In the genomic region with DNA sequence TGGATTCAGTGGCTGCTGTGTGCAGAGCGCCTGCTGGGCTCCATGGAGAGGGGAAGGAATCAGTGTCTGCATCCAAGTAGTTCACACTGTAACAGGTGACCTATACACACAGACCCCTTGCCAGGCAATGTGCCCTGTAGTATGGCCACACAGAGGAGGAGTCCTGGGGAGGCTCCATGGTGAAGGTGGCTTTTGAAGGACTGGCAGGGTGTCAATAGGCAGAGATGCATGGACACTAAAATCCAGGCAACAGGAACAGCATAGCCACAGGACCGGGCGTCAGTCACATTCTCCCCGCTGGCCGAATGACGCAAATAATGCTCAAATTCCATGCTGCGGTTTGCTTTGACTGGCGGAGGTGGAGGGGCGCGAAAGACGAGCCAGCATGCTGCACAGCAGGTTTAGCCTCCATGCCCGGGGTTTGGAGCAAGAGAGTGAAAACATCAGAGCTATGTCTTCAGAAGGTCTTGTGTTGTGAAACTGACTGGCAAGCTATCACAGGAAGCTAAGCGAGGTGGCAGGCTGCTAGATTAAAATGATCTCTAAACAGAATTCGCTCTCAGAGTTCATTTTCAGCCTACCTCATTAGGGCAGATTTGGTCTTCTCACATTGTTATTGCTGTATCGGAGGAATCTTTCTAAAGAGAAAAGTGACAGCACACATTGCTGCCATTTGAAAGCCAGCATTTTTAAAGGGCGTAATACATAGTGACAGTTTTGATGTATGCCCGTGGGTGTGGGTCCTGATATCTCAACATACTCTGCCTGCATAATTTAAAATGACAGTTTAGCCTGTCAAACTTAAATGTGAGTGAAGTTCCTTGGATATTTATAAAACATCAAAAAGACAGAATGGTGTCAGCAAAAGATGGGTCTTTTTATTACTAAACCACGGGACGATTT, we compare ENCODE assay signal across 1 cellular context.
TF ChIP-seq lines count a peak whose summit lies in the region.

No MANE protein-coding gene starts in this region.

TF ChIP-seq in HepG2, 621 proteins besides CTCF, POLR2A, EP300 and RAD21 (continued from another document and continues in another):
- TF ChIP-seq, protein P1, sequence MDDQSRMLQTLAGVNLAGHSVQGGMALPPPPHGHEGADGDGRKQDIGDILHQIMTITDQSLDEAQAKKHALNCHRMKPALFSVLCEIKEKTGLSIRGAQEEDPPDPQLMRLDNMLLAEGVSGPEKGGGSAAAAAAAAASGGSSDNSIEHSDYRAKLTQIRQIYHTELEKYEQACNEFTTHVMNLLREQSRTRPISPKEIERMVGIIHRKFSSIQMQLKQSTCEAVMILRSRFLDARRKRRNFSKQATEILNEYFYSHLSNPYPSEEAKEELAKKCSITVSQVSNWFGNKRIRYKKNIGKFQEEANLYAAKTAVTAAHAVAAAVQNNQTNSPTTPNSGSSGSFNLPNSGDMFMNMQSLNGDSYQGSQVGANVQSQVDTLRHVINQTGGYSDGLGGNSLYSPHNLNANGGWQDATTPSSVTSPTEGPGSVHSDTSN (CRISPR knock-in tag; IDR thresholded peaks at IDR 0.05; ENCODE audit: borderline replicate concordance) = no peak
- TF ChIP-seq MTA3 (CRISPR knock-in tag; IDR thresholded peaks at IDR 0.05) (no peak), ZNF12 (CRISPR knock-in tag; IDR thresholded peaks at IDR 0.05) (no peak), ZFP90 (CRISPR knock-in tag; IDR thresholded peaks at IDR 0.05; ENCODE audit: borderline replicate concordance) (no peak), ZNF180 (CRISPR knock-in tag; IDR thresholded peaks at IDR 0.05; ENCODE audit: borderline replicate concordance, low read depth) (no peak), PTBP1 (IDR thresholded peaks at IDR 0.05; ENCODE audit: low read depth, low read length, poor library complexity, severe bottlenecking) (no peak), AGO2 (optimal IDR thresholded peaks at IDR 0.05; ENCODE audit: low read depth, low read length) (no peak), SCMH1 (CRISPR knock-in tag; IDR thresholded peaks at IDR 0.05; ENCODE audit: borderline replicate concordance) (no peak), HNF4A (CRISPR knock-in tag; IDR thresholded peaks at IDR 0.05) (peak; percentile 35), ZNF337 (CRISPR knock-in tag; IDR thresholded peaks at IDR 0.05; ENCODE audit: borderline replicate concordance, low read depth) (no peak), NFE2 (CRISPR knock-in tag; IDR thresholded peaks at IDR 0.05) (no peak), WIZ (CRISPR knock-in tag; IDR thresholded peaks at IDR 0.05) (no peak), SP4 (CRISPR knock-in tag; IDR thresholded peaks at IDR 0.05) (no peak), STAG1 (CRISPR knock-in tag; IDR thresholded peaks at IDR 0.05) (no peak), NFYC (CRISPR knock-in tag; IDR thresholded peaks at IDR 0.05) (peak; percentile 57; the same call in 1 of the 2 replicates), SRF (IDR thresholded peaks at IDR 0.05; ENCODE audit: low read depth, low read length) (no peak), XBP1 (CRISPR knock-in tag; IDR thresholded peaks at IDR 0.05) (no peak), ZNF441 (CRISPR knock-in tag; IDR thresholded peaks at IDR 0.05; ENCODE audit: borderline replicate concordance) (0 out of 2 replicates have a peak, but pooled peaks have one; percentile 19), ZBTB7A (CRISPR knock-in tag; IDR thresholded peaks at IDR 0.05) (no peak), HNF4G (IDR thresholded peaks at IDR 0.05; ENCODE audit: borderline replicate concordance, low read depth, low read length) (peak; percentile 57; the same call in 1 of the 2 replicates), HNF4G (CRISPR knock-in tag; IDR thresholded peaks at IDR 0.05; ENCODE audit: borderline replicate concordance, low read depth) (no peak), ARNT2 (CRISPR knock-in tag; IDR thresholded peaks at IDR 0.05; ENCODE audit: low read depth) (0 out of 2 replicates have a peak, but pooled peaks have one; percentile 58), CHCHD3 (CRISPR knock-in tag; IDR thresholded peaks at IDR 0.05) (no peak), ZMYM3 (CRISPR knock-in tag; IDR thresholded peaks at IDR 0.05) (peak; percentile 51; the same call in 1 of the 2 replicates), KLF6 (CRISPR knock-in tag; IDR thresholded peaks at IDR 0.05) (no peak), GABPA (IDR thresholded peaks at IDR 0.05; ENCODE audit: low read depth, low read length) (no peak), GABPA (CRISPR knock-in tag; IDR thresholded peaks at IDR 0.05; ENCODE audit: low read depth) (no peak), SMC3 (IDR thresholded peaks at IDR 0.05; ENCODE audit: low read length) (peak; percentile 10; the same call in 1 of the 2 replicates), MTA1 (CRISPR knock-in tag; IDR thresholded peaks at IDR 0.05; ENCODE audit: borderline replicate concordance) (no peak), ISX (CRISPR knock-in tag; conservative IDR thresholded peaks at IDR 0.05) (no peak), KMT2A (CRISPR knock-in tag; IDR thresholded peaks at IDR 0.05) (peak; percentile 65; the same call in 1 of the 2 replicates), KAT8 (CRISPR knock-in tag; IDR thresholded peaks at IDR 0.05) (peak; percentile 25; the same call in 1 of the 2 replicates)
- TF ChIP-seq, protein P2, sequence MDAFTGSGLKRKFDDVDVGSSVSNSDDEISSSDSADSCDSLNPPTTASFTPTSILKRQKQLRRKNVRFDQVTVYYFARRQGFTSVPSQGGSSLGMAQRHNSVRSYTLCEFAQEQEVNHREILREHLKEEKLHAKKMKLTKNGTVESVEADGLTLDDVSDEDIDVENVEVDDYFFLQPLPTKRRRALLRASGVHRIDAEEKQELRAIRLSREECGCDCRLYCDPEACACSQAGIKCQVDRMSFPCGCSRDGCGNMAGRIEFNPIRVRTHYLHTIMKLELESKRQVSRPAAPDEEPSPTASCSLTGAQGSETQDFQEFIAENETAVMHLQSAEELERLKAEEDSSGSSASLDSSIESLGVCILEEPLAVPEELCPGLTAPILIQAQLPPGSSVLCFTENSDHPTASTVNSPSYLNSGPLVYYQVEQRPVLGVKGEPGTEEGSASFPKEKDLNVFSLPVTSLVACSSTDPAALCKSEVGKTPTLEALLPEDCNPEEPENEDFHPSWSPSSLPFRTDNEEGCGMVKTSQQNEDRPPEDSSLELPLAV (CRISPR knock-in tag; conservative IDR thresholded peaks at IDR 0.05; ENCODE audit: low read depth) = no peak
- TF ChIP-seq, protein P3, sequence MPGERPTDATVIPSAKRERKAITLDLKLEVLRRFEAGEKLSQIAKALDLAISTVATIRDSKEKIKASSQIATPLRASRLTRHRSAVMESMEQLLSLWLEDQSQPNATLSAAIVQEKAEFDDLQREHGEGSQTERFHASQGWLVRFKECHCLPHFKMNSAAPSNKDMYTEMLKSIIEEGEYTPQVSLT (CRISPR knock-in tag; IDR thresholded peaks at IDR 0.05; ENCODE audit: borderline replicate concordance, low read depth) = no peak
- TF ChIP-seq, protein P4, sequence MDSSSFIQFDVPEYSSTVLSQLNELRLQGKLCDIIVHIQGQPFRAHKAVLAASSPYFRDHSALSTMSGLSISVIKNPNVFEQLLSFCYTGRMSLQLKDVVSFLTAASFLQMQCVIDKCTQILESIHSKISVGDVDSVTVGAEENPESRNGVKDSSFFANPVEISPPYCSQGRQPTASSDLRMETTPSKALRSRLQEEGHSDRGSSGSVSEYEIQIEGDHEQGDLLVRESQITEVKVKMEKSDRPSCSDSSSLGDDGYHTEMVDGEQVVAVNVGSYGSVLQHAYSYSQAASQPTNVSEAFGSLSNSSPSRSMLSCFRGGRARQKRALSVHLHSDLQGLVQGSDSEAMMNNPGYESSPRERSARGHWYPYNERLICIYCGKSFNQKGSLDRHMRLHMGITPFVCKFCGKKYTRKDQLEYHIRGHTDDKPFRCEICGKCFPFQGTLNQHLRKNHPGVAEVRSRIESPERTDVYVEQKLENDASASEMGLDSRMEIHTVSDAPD (CRISPR knock-in tag; IDR thresholded peaks at IDR 0.05) = no peak
- TF ChIP-seq, protein P5, sequence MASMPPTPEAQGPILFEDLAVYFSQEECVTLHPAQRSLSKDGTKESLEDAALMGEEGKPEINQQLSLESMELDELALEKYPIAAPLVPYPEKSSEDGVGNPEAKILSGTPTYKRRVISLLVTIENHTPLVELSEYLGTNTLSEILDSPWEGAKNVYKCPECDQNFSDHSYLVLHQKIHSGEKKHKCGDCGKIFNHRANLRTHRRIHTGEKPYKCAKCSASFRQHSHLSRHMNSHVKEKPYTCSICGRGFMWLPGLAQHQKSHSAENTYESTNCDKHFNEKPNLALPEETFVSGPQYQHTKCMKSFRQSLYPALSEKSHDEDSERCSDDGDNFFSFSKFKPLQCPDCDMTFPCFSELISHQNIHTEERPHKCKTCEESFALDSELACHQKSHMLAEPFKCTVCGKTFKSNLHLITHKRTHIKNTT (CRISPR knock-in tag; IDR thresholded peaks at IDR 0.05) = no peak
- TF ChIP-seq, protein P6, sequence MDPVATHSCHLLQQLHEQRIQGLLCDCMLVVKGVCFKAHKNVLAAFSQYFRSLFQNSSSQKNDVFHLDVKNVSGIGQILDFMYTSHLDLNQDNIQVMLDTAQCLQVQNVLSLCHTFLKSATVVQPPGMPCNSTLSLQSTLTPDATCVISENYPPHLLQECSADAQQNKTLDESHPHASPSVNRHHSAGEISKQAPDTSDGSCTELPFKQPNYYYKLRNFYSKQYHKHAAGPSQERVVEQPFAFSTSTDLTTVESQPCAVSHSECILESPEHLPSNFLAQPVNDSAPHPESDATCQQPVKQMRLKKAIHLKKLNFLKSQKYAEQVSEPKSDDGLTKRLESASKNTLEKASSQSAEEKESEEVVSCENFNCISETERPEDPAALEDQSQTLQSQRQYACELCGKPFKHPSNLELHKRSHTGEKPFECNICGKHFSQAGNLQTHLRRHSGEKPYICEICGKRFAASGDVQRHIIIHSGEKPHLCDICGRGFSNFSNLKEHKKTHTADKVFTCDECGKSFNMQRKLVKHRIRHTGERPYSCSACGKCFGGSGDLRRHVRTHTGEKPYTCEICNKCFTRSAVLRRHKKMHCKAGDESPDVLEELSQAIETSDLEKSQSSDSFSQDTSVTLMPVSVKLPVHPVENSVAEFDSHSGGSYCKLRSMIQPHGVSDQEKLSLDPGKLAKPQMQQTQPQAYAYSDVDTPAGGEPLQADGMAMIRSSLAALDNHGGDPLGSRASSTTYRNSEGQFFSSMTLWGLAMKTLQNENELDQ (CRISPR knock-in tag; IDR thresholded peaks at IDR 0.05; ENCODE audit: borderline replicate concordance) = no peak
- TF ChIP-seq, protein P7, sequence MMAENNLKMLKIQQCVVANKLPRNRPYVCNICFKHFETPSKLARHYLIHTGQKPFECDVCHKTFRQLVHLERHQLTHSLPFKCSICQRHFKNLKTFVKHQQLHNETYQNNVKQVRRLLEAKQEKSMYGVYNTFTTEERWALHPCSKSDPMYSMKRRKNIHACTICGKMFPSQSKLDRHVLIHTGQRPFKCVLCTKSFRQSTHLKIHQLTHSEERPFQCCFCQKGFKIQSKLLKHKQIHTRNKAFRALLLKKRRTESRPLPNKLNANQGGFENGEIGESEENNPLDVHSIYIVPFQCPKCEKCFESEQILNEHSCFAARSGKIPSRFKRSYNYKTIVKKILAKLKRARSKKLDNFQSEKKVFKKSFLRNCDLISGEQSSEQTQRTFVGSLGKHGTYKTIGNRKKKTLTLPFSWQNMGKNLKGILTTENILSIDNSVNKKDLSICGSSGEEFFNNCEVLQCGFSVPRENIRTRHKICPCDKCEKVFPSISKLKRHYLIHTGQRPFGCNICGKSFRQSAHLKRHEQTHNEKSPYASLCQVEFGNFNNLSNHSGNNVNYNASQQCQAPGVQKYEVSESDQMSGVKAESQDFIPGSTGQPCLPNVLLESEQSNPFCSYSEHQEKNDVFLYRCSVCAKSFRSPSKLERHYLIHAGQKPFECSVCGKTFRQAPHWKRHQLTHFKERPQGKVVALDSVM (CRISPR knock-in tag; IDR thresholded peaks at IDR 0.05) = no peak
- TF ChIP-seq, protein P8, sequence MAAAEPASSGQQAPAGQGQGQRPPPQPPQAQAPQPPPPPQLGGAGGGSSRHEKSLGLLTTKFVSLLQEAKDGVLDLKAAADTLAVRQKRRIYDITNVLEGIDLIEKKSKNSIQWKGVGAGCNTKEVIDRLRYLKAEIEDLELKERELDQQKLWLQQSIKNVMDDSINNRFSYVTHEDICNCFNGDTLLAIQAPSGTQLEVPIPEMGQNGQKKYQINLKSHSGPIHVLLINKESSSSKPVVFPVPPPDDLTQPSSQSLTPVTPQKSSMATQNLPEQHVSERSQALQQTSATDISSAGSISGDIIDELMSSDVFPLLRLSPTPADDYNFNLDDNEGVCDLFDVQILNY (CRISPR knock-in tag; conservative IDR thresholded peaks at IDR 0.05) = no peak; the same call in 1 of the 2 replicates
- TF ChIP-seq, protein P9, sequence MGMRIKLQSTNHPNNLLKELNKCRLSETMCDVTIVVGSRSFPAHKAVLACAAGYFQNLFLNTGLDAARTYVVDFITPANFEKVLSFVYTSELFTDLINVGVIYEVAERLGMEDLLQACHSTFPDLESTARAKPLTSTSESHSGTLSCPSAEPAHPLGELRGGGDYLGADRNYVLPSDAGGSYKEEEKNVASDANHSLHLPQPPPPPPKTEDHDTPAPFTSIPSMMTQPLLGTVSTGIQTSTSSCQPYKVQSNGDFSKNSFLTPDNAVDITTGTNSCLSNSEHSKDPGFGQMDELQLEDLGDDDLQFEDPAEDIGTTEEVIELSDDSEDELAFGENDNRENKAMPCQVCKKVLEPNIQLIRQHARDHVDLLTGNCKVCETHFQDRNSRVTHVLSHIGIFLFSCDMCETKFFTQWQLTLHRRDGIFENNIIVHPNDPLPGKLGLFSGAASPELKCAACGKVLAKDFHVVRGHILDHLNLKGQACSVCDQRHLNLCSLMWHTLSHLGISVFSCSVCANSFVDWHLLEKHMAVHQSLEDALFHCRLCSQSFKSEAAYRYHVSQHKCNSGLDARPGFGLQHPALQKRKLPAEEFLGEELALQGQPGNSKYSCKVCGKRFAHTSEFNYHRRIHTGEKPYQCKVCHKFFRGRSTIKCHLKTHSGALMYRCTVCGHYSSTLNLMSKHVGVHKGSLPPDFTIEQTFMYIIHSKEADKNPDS (CRISPR knock-in tag; IDR thresholded peaks at IDR 0.05) = no peak
- TF ChIP-seq, protein P10, sequence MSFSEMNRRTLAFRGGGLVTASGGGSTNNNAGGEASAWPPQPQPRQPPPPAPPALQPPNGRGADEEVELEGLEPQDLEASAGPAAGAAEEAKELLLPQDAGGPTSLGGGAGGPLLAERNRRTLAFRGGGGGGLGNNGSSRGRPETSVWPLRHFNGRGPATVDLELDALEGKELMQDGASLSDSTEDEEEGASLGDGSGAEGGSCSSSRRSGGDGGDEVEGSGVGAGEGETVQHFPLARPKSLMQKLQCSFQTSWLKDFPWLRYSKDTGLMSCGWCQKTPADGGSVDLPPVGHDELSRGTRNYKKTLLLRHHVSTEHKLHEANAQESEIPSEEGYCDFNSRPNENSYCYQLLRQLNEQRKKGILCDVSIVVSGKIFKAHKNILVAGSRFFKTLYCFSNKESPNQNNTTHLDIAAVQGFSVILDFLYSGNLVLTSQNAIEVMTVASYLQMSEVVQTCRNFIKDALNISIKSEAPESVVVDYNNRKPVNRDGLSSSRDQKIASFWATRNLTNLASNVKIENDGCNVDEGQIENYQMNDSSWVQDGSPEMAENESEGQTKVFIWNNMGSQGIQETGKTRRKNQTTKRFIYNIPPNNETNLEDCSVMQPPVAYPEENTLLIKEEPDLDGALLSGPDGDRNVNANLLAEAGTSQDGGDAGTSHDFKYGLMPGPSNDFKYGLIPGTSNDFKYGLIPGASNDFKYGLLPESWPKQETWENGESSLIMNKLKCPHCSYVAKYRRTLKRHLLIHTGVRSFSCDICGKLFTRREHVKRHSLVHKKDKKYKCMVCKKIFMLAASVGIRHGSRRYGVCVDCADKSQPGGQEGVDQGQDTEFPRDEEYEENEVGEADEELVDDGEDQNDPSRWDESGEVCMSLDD (CRISPR knock-in tag; IDR thresholded peaks at IDR 0.05; ENCODE audit: borderline replicate concordance) = no peak
